8 cellular contexts compared by ENCODE assay signal in the genomic region with DNA sequence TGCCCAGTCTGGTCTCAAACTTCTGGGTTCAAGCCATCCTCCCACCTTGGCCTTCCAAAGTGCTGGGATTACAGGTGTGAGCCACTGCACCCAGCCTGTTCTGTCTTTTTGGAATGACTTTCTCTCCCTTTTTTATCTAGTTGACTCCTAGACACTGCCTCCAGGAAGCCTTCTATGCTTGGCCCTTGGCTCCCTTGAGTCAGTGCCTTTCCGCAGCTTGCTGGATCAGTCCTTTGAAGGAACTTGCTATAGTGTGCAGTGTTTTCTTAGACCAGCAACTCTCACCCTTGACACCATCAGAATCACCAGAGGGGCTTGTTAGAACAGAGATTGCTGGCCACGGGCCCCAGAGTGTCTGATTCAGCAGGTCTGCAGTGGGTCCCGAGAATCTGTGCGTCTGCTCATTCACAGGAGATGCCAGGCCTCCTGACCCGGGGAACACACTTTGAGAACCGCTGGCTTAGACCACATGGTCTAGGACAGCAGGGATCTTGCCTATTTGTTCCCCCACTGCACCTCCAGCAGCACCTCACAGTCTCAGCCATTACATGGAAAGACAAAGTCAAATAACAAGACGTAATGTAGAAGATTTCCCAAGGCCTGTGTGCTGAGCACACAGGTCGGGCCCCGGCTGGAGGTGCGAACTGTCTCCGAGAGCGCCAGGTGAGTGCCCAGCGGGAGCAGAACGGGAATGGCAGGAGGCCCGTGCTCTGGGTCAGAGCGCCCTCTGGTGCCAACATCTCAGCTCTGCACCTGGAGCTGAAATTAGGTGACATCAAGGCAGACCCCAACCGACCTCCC. TPM values are rescaled to one million over a fixed set of nuclear protein-coding genes. Genes with fewer than 3 reads are reported as not detected.
DNase-seq lines count a peak whose midpoint lies in the region; ATAC-seq and TF ChIP-seq lines count a peak whose summit lies in the region.

No MANE protein-coding gene starts in this region.

- no peaks in the 10 kb centered on the region for H3K36me3 ChIP-seq in SJSA1

- no peak overlapping the region for H3K27ac Mint-ChIP-seq in activated naive CD4-positive, alpha-beta T cell treated with anti-CD3 and anti-CD28 coated beads for 36 hours

- peak; percentile 84 for DNase-seq in DMS153 treated with DMSO at 0.1 percent for 48 hours (lab: John Stamatoyannopoulos, UW; ENCODE audit: unreplicated experiment)
- DNase-seq in SJSA1 (ENCODE audit: low read depth in 1 of 2, low spot score in 2 of 2) = peak; percentile 68 to 69
- DNase-seq in activated naive CD4-positive, alpha-beta T cell treated with anti-CD3 and anti-CD28 coated beads for 36 hours = peak; percentile 69
- peak; percentile 85 for DNase-seq in cardiac septum (ENCODE audit: low spot score)
- peak; percentile 22 for DNase-seq in renal cortical epithelial cell (ENCODE audit: low read depth)

- no peak for ATAC-seq in HG03039 (IDR thresholded peaks at IDR 0.05; ENCODE audit: unreplicated experiment)
- ATAC-seq in GM21529 (IDR thresholded peaks at IDR 0.05; ENCODE audit: unreplicated experiment) = no peak

- TF ChIP-seq CTCF in LNCAP (IDR thresholded peaks at IDR 0.05) = peak; percentile 94

- peaks cover 4% of the 10 kb centered on the region for H3K4me1 Mint-ChIP-seq in activated naive CD4-positive, alpha-beta T cell treated with anti-CD3 and anti-CD28 coated beads for 36 hours (ENCODE audit: low read depth)

- H3K36me3 Mint-ChIP-seq in activated naive CD4-positive, alpha-beta T cell treated with anti-CD3 and anti-CD28 coated beads for 36 hours (ENCODE audit: low read depth) = no peaks in the 10 kb centered on the region

- intact Hi-C loops in activated naive CD4-positive, alpha-beta T cell treated with anti-CD3 and anti-CD28 coated beads for 36 hours (cut with micrococcal nuclease) = loop anchor here (1.0 kb wide), 3 partner anchors 90 to 178 kb away; partner anchors contain the start of gene CITED4
- intact Hi-C loops in cardiac septum (cut with DNase I) = loop anchor here (1.0 to 10.0 kb wide), 3 partner anchors 103 to 327 kb away; no protein-coding TSS in a partner anchor

- H3K9me3 Mint-ChIP-seq in activated naive CD4-positive, alpha-beta T cell treated with anti-CD3 and anti-CD28 coated beads for 36 hours = no peaks in the 10 kb centered on the region

- no peak overlapping the region for H3K27ac ChIP-seq in SJSA1

- H3K4me1 ChIP-seq in SJSA1 (replicated peaks) = peaks cover 4% of the 10 kb centered on the region; the same call in 1 of the 2 replicates

- no peaks in the 10 kb centered on the region for H3K9me3 ChIP-seq in SJSA1 (replicated peaks)

- peaks cover 18% of the 10 kb centered on the region for H3K27me3 Mint-ChIP-seq in activated naive CD4-positive, alpha-beta T cell treated with anti-CD3 and anti-CD28 coated beads for 36 hours (ENCODE audit: low read depth)

- no peaks in the 10 kb centered on the region for H3K27me3 ChIP-seq in SJSA1 (replicated peaks)

- H3K4me3 Mint-ChIP-seq in activated naive CD4-positive, alpha-beta T cell treated with anti-CD3 and anti-CD28 coated beads for 36 hours = no peak overlapping the region

- CTCF ChIA-PET in activated naive CD4-positive, alpha-beta T cell treated with anti-CD3 and anti-CD28 coated beads for 36 hours (lab: Charles Lee) = interaction anchor here (0.5 to 9.7 kb wide), 49 partner anchors 10 to 868 kb away, joined by 3 to 95 read pairs (median 3); partner anchors contain the start of gene CITED4

- H3K4me3 ChIP-seq in SJSA1 = no peak overlapping the region

RNA-seq across cellular contexts. Expression of gene CTPS1, which starts 27.4 kb away (rescaled TPM):
- total RNA-seq in SJSA1 (2014; rRNA removed; shearing (Covaris generic)) = 62.2 and 77.9 TPM in 2 replicates
- 10 to 100 TPM; 74.9 to 75.1 TPM for total RNA-seq in activated naive CD4-positive, alpha-beta T cell treated with anti-CD3 and anti-CD28 coated beads for 36 hours
- 8.5 TPM for total RNA-seq in cardiac septum
- 29.5 and 38.2 TPM in 2 replicates for total RNA-seq in renal cortical epithelial cell

Comparison
In these comparisons a context has a peak if more than half of its experiments do, and no peak if none do; other contexts are left out.
1. DNase-seq: peak in every context shown above with its lines; median percentile 85 in cardiac septum; 84 in DMS153 treated with DMSO at 0.1 percent for 48 hours; 69 in activated naive CD4-positive, alpha-beta T cell treated with anti-CD3 and anti-CD28 coated beads for 36 hours; 68 in SJSA1; 22 in renal cortical epithelial cell.